Comparison of ENCODE assay signal across 7 cellular contexts in the genomic region with DNA sequence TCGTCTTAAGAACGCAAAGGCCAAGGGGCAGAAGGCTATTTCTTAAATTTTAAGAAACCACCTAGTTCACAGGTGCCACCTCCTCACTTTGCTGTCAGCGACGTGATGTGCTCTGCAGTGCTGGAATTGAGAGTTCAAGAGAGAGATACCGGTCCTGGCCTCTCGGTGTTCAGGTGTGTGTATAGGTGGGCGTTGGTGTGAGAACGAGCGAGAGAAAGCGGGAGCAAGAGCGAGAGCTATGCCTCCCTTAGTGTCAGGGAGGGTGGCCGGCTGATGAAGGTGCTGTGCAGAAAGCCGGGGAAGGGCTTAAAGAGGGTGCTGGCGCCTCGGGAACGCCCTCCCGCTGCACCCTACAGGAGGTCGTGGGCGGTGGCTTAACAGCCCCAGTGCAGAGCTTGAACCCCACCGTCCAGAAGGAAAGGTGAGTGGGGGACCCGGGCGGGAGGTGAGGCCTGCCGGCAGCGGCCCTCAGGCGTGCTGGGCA.
DNase-seq lines count a peak whose midpoint lies in the region; FAIRE-seq and TF ChIP-seq lines count a peak whose summit lies in the region.

No MANE protein-coding gene starts in this region.

- peaks cover 9% of the 10 kb centered on the region for H3K9me3 Mint-ChIP-seq in dendritic cell treated with granulocyte-macrophage colony-stimulating factor and Interleukin-4, amounts not matched to agents 40 ng/mL and 50 ng/mL, for 4 days

- peak; percentile 72 for FAIRE-seq in GM12891 (lab: Jason Lieb, UNC)

- intact Hi-C loops in dendritic cell treated with granulocyte-macrophage colony-stimulating factor and Interleukin-4, amounts not matched to agents 40 ng/mL and 50 ng/mL, for 4 days (cut with micrococcal nuclease), result no loop called here
- intact Hi-C loops in posterior vena cava (cut with DNase I), result no loop called here

- no peak for TF ChIP-seq POLR2A in GM12891 (IDR thresholded peaks at IDR 0.05; ENCODE audit: low read depth, low read length)

- no peaks in the 10 kb centered on the region for H3K36me3 Mint-ChIP-seq in dendritic cell treated with granulocyte-macrophage colony-stimulating factor and Interleukin-4, amounts not matched to agents 40 ng/mL and 50 ng/mL, for 4 days (ENCODE audit: low read depth)

- DNase-seq in GM12891 (ENCODE audit: insufficient read length, low spot score) (no peak), NCI-H146 treated with DMSO at 0.1 percent for 48 hours (lab: John Stamatoyannopoulos, UW; ENCODE audit: unreplicated experiment) (peak; percentile 26), posterior vena cava (ENCODE audit: low spot score) (peak; percentile 34), GOT3 (lab: John Stamatoyannopoulos, UW) (no peak), COLO668 (lab: John Stamatoyannopoulos, UW; ENCODE audit: unreplicated experiment) (no peak), epidermal melanocyte (ENCODE audit: insufficient read length, low spot score) (no peak)

- peak overlapping the region; percentile 61 for H3K4me3 Mint-ChIP-seq in dendritic cell treated with granulocyte-macrophage colony-stimulating factor and Interleukin-4, amounts not matched to agents 40 ng/mL and 50 ng/mL, for 4 days

- H3K4me1 Mint-ChIP-seq in dendritic cell treated with granulocyte-macrophage colony-stimulating factor and Interleukin-4, amounts not matched to agents 40 ng/mL and 50 ng/mL, for 4 days (ENCODE audit: low read depth), result peaks cover 44% of the 10 kb centered on the region

- no peak overlapping the region for H3K27ac Mint-ChIP-seq in dendritic cell treated with granulocyte-macrophage colony-stimulating factor and Interleukin-4, amounts not matched to agents 40 ng/mL and 50 ng/mL, for 4 days

- peaks cover 86% of the 10 kb centered on the region for H3K27me3 Mint-ChIP-seq in dendritic cell treated with granulocyte-macrophage colony-stimulating factor and Interleukin-4, amounts not matched to agents 40 ng/mL and 50 ng/mL, for 4 days

TF ChIP-seq in GM12891, 5 proteins besides CTCF, POLR2A, EP300 and RAD21:
- TF ChIP-seq SPI1 (IDR thresholded peaks at IDR 0.05; ENCODE audit: low read depth, low read length) (no peak), POU2F2 (IDR thresholded peaks at IDR 0.05; ENCODE audit: low read depth, low read length) (no peak), TAF1 (IDR thresholded peaks at IDR 0.05; ENCODE audit: low read depth, low read length) (no peak), PAX5 (IDR thresholded peaks at IDR 0.05; ENCODE audit: insufficient read depth, low read length, severe bottlenecking) (no peak), POLR2AphosphoS5 (IDR thresholded peaks at IDR 0.05; ENCODE audit: low read depth, low read length) (no peak)

Comparison
In these comparisons a context has a peak if more than half of its experiments do, and no peak if none do; other contexts are left out.
1. DNase-seq: peak in NCI-H146 treated with DMSO at 0.1 percent for 48 hours (single experiment) and posterior vena cava (single experiment); none in GM12891 (single experiment), GOT3 (single experiment), COLO668 (single experiment) and epidermal melanocyte (single experiment).